Comparison of ENCODE assay signal across 3 cellular contexts in the genomic region with DNA sequence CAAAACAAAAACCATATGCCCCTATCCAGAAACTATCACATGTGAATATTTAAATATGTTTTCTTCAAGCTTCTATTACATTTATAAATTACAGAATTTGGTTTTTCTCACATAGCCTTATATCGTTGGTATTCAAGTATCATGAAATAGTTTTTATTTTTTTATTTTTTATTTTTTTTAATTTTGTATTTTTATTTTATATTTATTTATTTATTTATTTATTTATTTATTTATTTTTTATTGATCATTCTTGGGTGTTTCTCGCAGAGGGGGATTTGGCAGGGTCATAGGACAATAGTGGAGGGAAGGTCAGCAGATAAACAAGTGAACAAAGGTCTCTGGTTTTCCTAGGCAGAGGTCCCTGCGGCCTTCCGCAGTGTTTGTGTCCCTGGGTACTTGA. TPM values are rescaled to one million over a fixed set of nuclear protein-coding genes. Genes with fewer than 3 reads are reported as not detected.
"Had no signal": no experiment of that assay in that cellular context is flagged by ENCODE, and none has a peak within 500 bp of the region (broad histone marks: within the 10 kb centered on the region; RNA-seq: fewer than 3 reads in every experiment).

No MANE protein-coding gene starts in this region.

RNA-seq across cellular contexts. Expression of gene GABRG3, which starts 32.0 kb away (rescaled TPM):
- total RNA-seq: LHCN-M2, M059J, MCF 10A had no signal
